In the genomic region with DNA sequence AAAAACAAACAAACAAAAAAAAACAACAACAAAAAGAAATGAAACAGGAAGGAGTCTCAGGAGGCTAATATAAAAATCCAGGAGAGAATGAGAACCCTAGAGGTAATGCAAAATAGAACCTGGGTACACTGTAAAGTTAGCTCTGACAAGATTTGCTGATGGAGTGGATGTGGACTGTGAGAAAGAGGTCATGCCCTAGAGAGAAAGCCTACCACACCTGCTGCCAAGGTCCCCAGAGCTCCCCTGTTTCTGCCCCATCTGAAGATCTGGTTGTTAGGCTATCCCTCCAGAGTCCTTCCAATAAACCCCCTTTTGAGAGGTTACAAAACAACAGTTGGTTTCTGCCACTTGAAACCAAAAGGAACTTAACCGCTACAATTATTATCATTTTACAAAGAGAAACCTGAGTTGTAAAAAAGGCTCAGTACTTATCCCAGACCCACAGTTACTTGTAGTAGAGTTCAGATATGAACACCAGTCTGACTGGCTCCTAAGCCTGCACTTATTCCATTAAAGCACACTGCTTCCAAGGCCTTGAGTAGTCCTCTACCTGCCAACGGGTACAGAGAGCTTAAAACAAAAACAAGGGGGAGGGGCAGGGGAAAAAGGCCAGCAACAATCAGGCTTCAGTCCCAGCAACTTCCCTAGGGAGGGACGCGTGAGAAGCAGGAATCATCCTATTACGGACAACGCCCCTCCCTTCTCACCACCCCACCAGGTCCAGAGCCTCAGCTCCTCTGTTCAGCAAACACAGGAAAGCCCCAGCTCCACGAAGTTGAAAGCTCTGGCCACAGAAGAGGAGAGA, we compare ENCODE assay signal across 9 cellular contexts. TPM values are rescaled to one million over a fixed set of nuclear protein-coding genes. Genes with fewer than 3 reads are reported as not detected.
A peak's percentile ranks its signal among the peaks of the same experiment; 100 is the strongest.
DNase-seq lines count a peak whose midpoint lies in the region; ATAC-seq, FAIRE-seq and TF ChIP-seq lines count a peak whose summit lies in the region.
"Had no signal": no experiment of that assay in that cellular context is flagged by ENCODE, and none has a peak within 500 bp of the region (broad histone marks: within the 10 kb centered on the region; RNA-seq: fewer than 3 reads in every experiment).

No MANE protein-coding gene starts in this region.

- H2BK120ac ChIP-seq in IMR-90 (ENCODE audit: low read depth, low read length): no peak overlapping the region

- no peak overlapping the region for H3K4me3 ChIP-seq in IMR-90 (ENCODE audit: insufficient read depth, low read depth, low read length)
- no peak overlapping the region for H3K4me3 ChIP-seq in upper lobe of left lung

- no peak overlapping the region for H3K4ac ChIP-seq in IMR-90 (ENCODE audit: low read depth, low read length)

- peak overlapping the region; percentile 80 for H3K4me2 ChIP-seq in IMR-90 (ENCODE audit: low read depth, low read length)

- in situ Hi-C loops in IMR-90 (cut with MboI; ENCODE audit: low sequenced_read_pairs): no loop called here

- peaks cover 31% of the 10 kb centered on the region for H3K4me1 Mint-ChIP-seq in activated naive CD8-positive, alpha-beta T cell treated with anti-CD3 and anti-CD28 coated beads for 36 hours
- H3K4me1 Mint-ChIP-seq in immature natural killer cell: peaks cover 30 to 37% of the 10 kb centered on the region in 2 donors

- peaks cover 2% of the 10 kb centered on the region for H3K36me3 Mint-ChIP-seq in activated naive CD8-positive, alpha-beta T cell treated with anti-CD3 and anti-CD28 coated beads for 36 hours
- no peaks in the 10 kb centered on the region for H3K36me3 Mint-ChIP-seq in immature natural killer cell

- ATAC-seq in IMR-90 (ENCODE audit: low read depth) (peak; percentile 29; the same call in 1 of the 2 replicates), upper lobe of left lung (ENCODE audit: low FRiP score in 2 of 2) (peak; percentile 64 to 89), HG03159 (IDR thresholded peaks at IDR 0.05; ENCODE audit: unreplicated experiment) (no peak)

- H3K14ac ChIP-seq in IMR-90 (replicated peaks; ENCODE audit: low read depth, low read length): no peak overlapping the region

- no peak overlapping the region for H3K18ac ChIP-seq in IMR-90 (ENCODE audit: low read depth, low read length)

- BruUV-seq in IMR-90 (replicated peaks; lab: Mats Ljungman, UMichigan): no TSS peak

- CTCF ChIA-PET in IMR-90 (lab: Yijun Ruan, JAX): interaction anchor here (0.5 to 0.7 kb wide), 3 partner anchors 25 to 247 kb away, joined by 3 to 6 read pairs (median 3); no protein-coding TSS in a partner anchor

- H3K27ac Mint-ChIP-seq in activated naive CD8-positive, alpha-beta T cell treated with anti-CD3 and anti-CD28 coated beads for 36 hours: no peak overlapping the region
- peak overlapping the region in 5 of 6 donors; percentile 14 to 76 (median 50) for H3K27ac Mint-ChIP-seq in immature natural killer cell

- H4K20me1 ChIP-seq in IMR-90 (ENCODE audit: insufficient read depth, low read length): no peaks in the 10 kb centered on the region

- H2BK5ac ChIP-seq in IMR-90 (ENCODE audit: low read depth, low read length, poor library complexity, severe bottlenecking): no peak overlapping the region

- no peaks in the 10 kb centered on the region for H3K4me1 ChIP-seq in IMR-90 (ENCODE audit: control insufficient read depth, insufficient read depth, low read length)
- peaks cover 26 to 46% (median 37%) of the 10 kb centered on the region in 4 donors for H3K4me1 ChIP-seq in upper lobe of left lung

- TF ChIP-seq CTCF in 22Rv1 (IDR thresholded peaks at IDR 0.05) (no peak), IMR-90 (conservative IDR thresholded peaks at IDR 0.05; ENCODE audit: low read depth, low read length) (no peak), upper lobe of left lung (IDR thresholded peaks at IDR 0.05) (no peak)

- H3K9me3 Mint-ChIP-seq in activated naive CD8-positive, alpha-beta T cell treated with anti-CD3 and anti-CD28 coated beads for 36 hours: peaks cover 1% of the 10 kb centered on the region
- H3K9me3 Mint-ChIP-seq in immature natural killer cell: no peaks in the 10 kb centered on the region

- H2BK15ac ChIP-seq in IMR-90 (ENCODE audit: low read depth, low read length): no peak overlapping the region

- peak overlapping the region; percentile 28 for H2AK9ac ChIP-seq in IMR-90 (replicated peaks; ENCODE audit: low read depth, low read length, poor library complexity)

- intact Hi-C loops in IMR-90 (cut with micrococcal nuclease): no loop called here

- POLR2A ChIA-PET in IMR-90 (lab: Charles Lee; ENCODE audit: unreplicated experiment): no interaction called here

- no peaks in the 10 kb centered on the region for H3K79me1 ChIP-seq in IMR-90 (ENCODE audit: low read depth in 1 of 2, low read length in 2 of 2)

- H4K91ac ChIP-seq in IMR-90 (ENCODE audit: insufficient read depth, low read depth, low read length): no peak overlapping the region

- TF ChIP-seq RAD21 in IMR-90 (IDR thresholded peaks at IDR 0.05; ENCODE audit: low read length): no peak

- peak overlapping the region; percentile 58 for H3K4me3 Mint-ChIP-seq in activated naive CD8-positive, alpha-beta T cell treated with anti-CD3 and anti-CD28 coated beads for 36 hours
- no peak overlapping the region for H3K4me3 Mint-ChIP-seq in immature natural killer cell

- H3K27me3 ChIP-seq in IMR-90 (ENCODE audit: control insufficient read depth, insufficient read depth, low read length) (no peaks in the 10 kb centered on the region; the same call in 1 of the 2 replicates), upper lobe of left lung (no peaks in the 10 kb centered on the region)

- 6% methylated on average over 3 of the region's 7 CpGs; no CpG with 5 or more reads in 1 of the 2 experiments for WGBS in IMR-90 (ENCODE audit: extremely low coverage in 2 of 2, insufficient read length in 1 of 2), 2 experiments
- 12% methylated on average over 7 of the region's 7 CpGs for WGBS in upper lobe of left lung, 2 donors

- no peak for FAIRE-seq in GM12891 (lab: Jason Lieb, UNC)
- FAIRE-seq: G401.6 had no signal

- no peak overlapping the region; the same call in 1 of the 2 replicates for H2AK5ac ChIP-seq in IMR-90 (ENCODE audit: low read depth, low read length)

- H3K27ac ChIP-seq in 22Rv1: peak overlapping the region; percentile 33; the same call in 1 of the 2 replicates
- H3K27ac ChIP-seq in IMR-90 (ENCODE audit: insufficient read depth, low read length): no peak overlapping the region
- H3K27ac ChIP-seq in upper lobe of left lung: peak overlapping the region; percentile 27 to 59 (median 52)

- no peak for TF ChIP-seq EP300 in upper lobe of left lung (IDR thresholded peaks at IDR 0.05)

- no peak overlapping the region for H2BK20ac ChIP-seq in IMR-90 (ENCODE audit: low read depth, low read length)

- H3K9me3 ChIP-seq in IMR-90 (ENCODE audit: control insufficient read depth, insufficient read depth, low read length) (no peaks in the 10 kb centered on the region), upper lobe of left lung (no peaks in the 10 kb centered on the region)

- H3K27me3 Mint-ChIP-seq in activated naive CD8-positive, alpha-beta T cell treated with anti-CD3 and anti-CD28 coated beads for 36 hours: no peaks in the 10 kb centered on the region
- peaks cover 0 to 2% (median 2%) of the 10 kb centered on the region in 3 donors for H3K27me3 Mint-ChIP-seq in immature natural killer cell (ENCODE audit: low read depth in 3 of 3)

- no peak for TF ChIP-seq POLR2A in IMR-90 (IDR thresholded peaks at IDR 0.05; ENCODE audit: low read depth, low read length)
- peak in 1 of 4 donors; percentile 26 for TF ChIP-seq POLR2A in upper lobe of left lung (IDR thresholded peaks at IDR 0.05)
- TF ChIP-seq POLR2A in GM12891 (IDR thresholded peaks at IDR 0.05; ENCODE audit: low read depth, low read length): no peak

- H4K5ac ChIP-seq in IMR-90 (ENCODE audit: low read depth, low read length): no peak overlapping the region; the same call in 1 of the 2 replicates

- DNase-seq in IMR-90 (no peak), immature natural killer cell (no peak), upper lobe of left lung (peak in 1 of 2 donors; percentile 81), GM12891 (ENCODE audit: insufficient read length, low spot score) (no peak), NOMO-1 treated with DMSO at 0.1 percent for 48 hours (lab: John Stamatoyannopoulos, UW; ENCODE audit: unreplicated experiment) (no peak)
- no peak for DNase-seq in activated naive CD8-positive, alpha-beta T cell treated with anti-CD3 and anti-CD28 coated beads for 36 hours

- no peak overlapping the region for H4K8ac ChIP-seq in IMR-90 (ENCODE audit: low read depth in 2 of 2, low read length in 2 of 2)

- H3K9me1 ChIP-seq in IMR-90 (ENCODE audit: insufficient read depth, low read length): no peaks in the 10 kb centered on the region

- no peak overlapping the region for H3K9ac ChIP-seq in IMR-90 (ENCODE audit: low read depth, low read length)

- no peak overlapping the region for H3K56ac ChIP-seq in IMR-90 (ENCODE audit: extremely low read depth, insufficient read depth, low read length)

- dilution Hi-C loops in IMR-90 (cut with HindIII; ENCODE audit: low sequenced_read_pairs, unreplicated experiment): no loop called here

- H2AFZ ChIP-seq in IMR-90 (replicated peaks; ENCODE audit: low read length, poor library complexity): peak overlapping the region; percentile 63

- no peaks in the 10 kb centered on the region for H3K36me3 ChIP-seq in IMR-90 (ENCODE audit: control insufficient read depth, insufficient read depth, low read length)
- no peaks in the 10 kb centered on the region for H3K36me3 ChIP-seq in upper lobe of left lung

- no peak overlapping the region for H3K23ac ChIP-seq in IMR-90 (ENCODE audit: low read depth, low read length)

TF ChIP-seq in IMR-90, 13 proteins besides CTCF, POLR2A, EP300 and RAD21:
- TF ChIP-seq MAFK (IDR thresholded peaks at IDR 0.05; ENCODE audit: low read depth, low read length) (no peak), FOS (IDR thresholded peaks at IDR 0.05; ENCODE audit: low read depth, low read length) (no peak), CHD1 (IDR thresholded peaks at IDR 0.05; ENCODE audit: low read depth, low read length) (no peak), RFX5 (IDR thresholded peaks at IDR 0.05; ENCODE audit: low read depth, low read length) (no peak)
TF ChIP-seq in IMR-90: peak in this region for 0.

TF ChIP-seq in GM12891, 5 proteins besides CTCF, POLR2A, EP300 and RAD21:
- no peak for TF ChIP-seq SPI1 (IDR thresholded peaks at IDR 0.05; ENCODE audit: low read depth, low read length)
- TF ChIP-seq PAX5 (IDR thresholded peaks at IDR 0.05; ENCODE audit: insufficient read depth, low read length, severe bottlenecking): no peak
- no peak for TF ChIP-seq POLR2AphosphoS5 (IDR thresholded peaks at IDR 0.05; ENCODE audit: low read depth, low read length)
- TF ChIP-seq TAF1 (IDR thresholded peaks at IDR 0.05; ENCODE audit: low read depth, low read length): no peak
- TF ChIP-seq POU2F2 (IDR thresholded peaks at IDR 0.05; ENCODE audit: low read depth, low read length): no peak

RNA-seq across cellular contexts. Expression of gene PPP1R13B, which starts 27.7 kb away (rescaled TPM):
- total RNA-seq in IMR-90 (2012; rRNA removed) (1.6 and 2.2 TPM in 2 replicates), upper lobe of left lung (100 to 1,000 TPM in 1 of 6 donors, 10 to 100 TPM in 5; 37.0 to 117 (median 71.1) TPM)
- polyA plus RNA-seq in IMR-90 (2012; rRNA removed) (2.8 and 3.7 TPM in 2 replicates), immature natural killer cell (1 to 10 TPM in 2 of 3 donors, under 1 TPM in 1; 0.85 to 6.7 (median 4.1) TPM)
- polyA plus RNA-seq in IMR-90 (2012; cell fraction: cytosol; rRNA removed): 0.86 and 1.6 TPM in 2 replicates
- 16.1 and 16.3 TPM in 2 replicates for polyA plus RNA-seq in IMR-90 (2012; cell fraction: nucleus; rRNA removed; ENCODE audit: low replicate concordance)
- total RNA-seq in activated naive CD8-positive, alpha-beta T cell treated with anti-CD3 and anti-CD28 coated beads for 36 hours: 1 to 10 TPM; 8.5 to 9.8 TPM
- polyA plus RNA-seq in GM12891 (2012; ENCODE audit: low read depth, missing spikeins): 3.6 TPM
